Comparison of ENCODE assay signal across 1 cellular context in the genomic region with DNA sequence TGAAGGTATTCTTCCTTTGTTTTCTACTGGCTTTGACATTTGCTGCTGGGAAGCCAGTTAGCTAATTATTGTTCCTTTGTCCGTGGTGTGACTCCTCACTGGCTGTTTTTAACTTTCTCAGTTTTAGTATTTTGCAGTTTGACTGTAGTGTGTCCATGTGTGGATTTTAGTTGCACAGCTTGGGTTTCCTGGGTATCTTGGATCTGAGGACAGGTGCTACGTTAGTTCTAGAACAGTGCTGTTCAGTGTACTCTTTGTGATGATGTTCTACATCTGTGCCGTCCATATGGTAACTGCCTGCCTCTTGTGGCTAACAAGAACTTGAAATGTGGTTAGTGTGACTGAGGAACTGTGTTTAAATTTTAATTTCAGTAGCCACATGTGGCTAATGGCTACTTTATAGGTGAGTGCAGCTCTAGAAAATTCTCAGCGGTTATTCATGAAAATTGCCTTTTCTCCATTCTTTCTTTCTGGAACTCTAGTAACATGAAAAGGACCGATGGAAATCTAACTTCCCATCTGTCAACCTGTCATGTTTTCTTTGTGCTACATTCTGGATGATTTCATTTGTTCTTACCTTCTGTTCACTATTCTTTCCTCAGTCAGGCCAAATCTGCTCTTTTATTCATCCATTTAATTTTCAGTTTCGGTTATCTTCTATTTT.
TF ChIP-seq lines count a peak whose summit lies in the region.

No MANE protein-coding gene starts in this region.

TF ChIP-seq in K562, 482 proteins besides CTCF, POLR2A, EP300 and RAD21 (continued from another document and continues in another):
- TF ChIP-seq ZNF609 (CRISPR knock-in tag; IDR thresholded peaks at IDR 0.05; ENCODE audit: borderline replicate concordance) (no peak), KLF10 (CRISPR knock-in tag; IDR thresholded peaks at IDR 0.05) (no peak), MYBL2 (IDR thresholded peaks at IDR 0.05; ENCODE audit: low read depth) (0 out of 2 replicates have a peak, but pooled peaks have one; percentile 14), MYBL2 (CRISPR knock-in tag; IDR thresholded peaks at IDR 0.05; ENCODE audit: borderline replicate concordance) (no peak), ZNF551 (CRISPR knock-in tag; IDR thresholded peaks at IDR 0.05) (no peak), ZNF785 (CRISPR knock-in tag; IDR thresholded peaks at IDR 0.05) (no peak), ZNF592 (IDR thresholded peaks at IDR 0.05) (no peak), NFYB (IDR thresholded peaks at IDR 0.05; ENCODE audit: extremely low read depth, insufficient read length) (no peak), ZBTB2 (IDR thresholded peaks at IDR 0.05) (no peak), MAFK (IDR thresholded peaks at IDR 0.05; ENCODE audit: low read length) (no peak), EP400 (IDR thresholded peaks at IDR 0.05) (0 out of 2 replicates have a peak, but pooled peaks have one; percentile 3), ZNF324 (CRISPR knock-in tag; IDR thresholded peaks at IDR 0.05) (no peak), TCF3 (CRISPR knock-in tag; IDR thresholded peaks at IDR 0.05) (peak; percentile 44), ZBTB7A (IDR thresholded peaks at IDR 0.05; ENCODE audit: borderline replicate concordance, control insufficient read depth, low read depth, low read length) (no peak), TEAD1 (CRISPR knock-in tag; IDR thresholded peaks at IDR 0.05) (no peak), NR1H2 (CRISPR knock-in tag; IDR thresholded peaks at IDR 0.05) (no peak)
- TF ChIP-seq, protein P1, sequence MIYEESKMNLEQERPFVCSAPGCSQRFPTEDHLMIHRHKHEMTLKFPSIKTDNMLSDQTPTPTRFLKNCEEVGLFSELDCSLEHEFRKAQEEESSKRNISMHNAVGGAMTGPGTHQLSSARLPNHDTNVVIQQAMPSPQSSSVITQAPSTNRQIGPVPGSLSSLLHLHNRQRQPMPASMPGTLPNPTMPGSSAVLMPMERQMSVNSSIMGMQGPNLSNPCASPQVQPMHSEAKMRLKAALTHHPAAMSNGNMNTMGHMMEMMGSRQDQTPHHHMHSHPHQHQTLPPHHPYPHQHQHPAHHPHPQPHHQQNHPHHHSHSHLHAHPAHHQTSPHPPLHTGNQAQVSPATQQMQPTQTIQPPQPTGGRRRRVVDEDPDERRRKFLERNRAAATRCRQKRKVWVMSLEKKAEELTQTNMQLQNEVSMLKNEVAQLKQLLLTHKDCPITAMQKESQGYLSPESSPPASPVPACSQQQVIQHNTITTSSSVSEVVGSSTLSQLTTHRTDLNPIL (CRISPR knock-in tag; IDR thresholded peaks at IDR 0.05) = no peak
- TF ChIP-seq, protein P2, sequence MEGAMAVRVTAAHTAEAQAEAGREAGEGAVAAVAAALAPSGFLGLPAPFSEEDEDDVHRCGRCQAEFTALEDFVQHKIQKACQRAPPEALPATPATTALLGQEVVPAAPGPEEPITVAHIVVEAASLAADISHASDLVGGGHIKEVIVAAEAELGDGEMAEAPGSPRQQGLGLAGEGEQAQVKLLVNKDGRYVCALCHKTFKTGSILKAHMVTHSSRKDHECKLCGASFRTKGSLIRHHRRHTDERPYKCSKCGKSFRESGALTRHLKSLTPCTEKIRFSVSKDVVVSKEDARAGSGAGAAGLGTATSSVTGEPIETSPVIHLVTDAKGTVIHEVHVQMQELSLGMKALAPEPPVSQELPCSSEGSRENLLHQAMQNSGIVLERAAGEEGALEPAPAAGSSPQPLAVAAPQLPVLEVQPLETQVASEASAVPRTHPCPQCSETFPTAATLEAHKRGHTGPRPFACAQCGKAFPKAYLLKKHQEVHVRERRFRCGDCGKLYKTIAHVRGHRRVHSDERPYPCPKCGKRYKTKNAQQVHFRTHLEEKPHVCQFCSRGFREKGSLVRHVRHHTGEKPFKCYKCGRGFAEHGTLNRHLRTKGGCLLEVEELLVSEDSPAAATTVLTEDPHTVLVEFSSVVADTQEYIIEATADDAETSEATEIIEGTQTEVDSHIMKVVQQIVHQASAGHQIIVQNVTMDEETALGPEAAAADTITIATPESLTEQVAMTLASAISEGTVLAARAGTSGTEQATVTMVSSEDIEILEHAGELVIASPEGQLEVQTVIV (CRISPR knock-in tag; IDR thresholded peaks at IDR 0.05; ENCODE audit: borderline replicate concordance) = 0 out of 2 replicates have a peak, but pooled peaks have one; percentile 15
- TF ChIP-seq, protein P3, sequence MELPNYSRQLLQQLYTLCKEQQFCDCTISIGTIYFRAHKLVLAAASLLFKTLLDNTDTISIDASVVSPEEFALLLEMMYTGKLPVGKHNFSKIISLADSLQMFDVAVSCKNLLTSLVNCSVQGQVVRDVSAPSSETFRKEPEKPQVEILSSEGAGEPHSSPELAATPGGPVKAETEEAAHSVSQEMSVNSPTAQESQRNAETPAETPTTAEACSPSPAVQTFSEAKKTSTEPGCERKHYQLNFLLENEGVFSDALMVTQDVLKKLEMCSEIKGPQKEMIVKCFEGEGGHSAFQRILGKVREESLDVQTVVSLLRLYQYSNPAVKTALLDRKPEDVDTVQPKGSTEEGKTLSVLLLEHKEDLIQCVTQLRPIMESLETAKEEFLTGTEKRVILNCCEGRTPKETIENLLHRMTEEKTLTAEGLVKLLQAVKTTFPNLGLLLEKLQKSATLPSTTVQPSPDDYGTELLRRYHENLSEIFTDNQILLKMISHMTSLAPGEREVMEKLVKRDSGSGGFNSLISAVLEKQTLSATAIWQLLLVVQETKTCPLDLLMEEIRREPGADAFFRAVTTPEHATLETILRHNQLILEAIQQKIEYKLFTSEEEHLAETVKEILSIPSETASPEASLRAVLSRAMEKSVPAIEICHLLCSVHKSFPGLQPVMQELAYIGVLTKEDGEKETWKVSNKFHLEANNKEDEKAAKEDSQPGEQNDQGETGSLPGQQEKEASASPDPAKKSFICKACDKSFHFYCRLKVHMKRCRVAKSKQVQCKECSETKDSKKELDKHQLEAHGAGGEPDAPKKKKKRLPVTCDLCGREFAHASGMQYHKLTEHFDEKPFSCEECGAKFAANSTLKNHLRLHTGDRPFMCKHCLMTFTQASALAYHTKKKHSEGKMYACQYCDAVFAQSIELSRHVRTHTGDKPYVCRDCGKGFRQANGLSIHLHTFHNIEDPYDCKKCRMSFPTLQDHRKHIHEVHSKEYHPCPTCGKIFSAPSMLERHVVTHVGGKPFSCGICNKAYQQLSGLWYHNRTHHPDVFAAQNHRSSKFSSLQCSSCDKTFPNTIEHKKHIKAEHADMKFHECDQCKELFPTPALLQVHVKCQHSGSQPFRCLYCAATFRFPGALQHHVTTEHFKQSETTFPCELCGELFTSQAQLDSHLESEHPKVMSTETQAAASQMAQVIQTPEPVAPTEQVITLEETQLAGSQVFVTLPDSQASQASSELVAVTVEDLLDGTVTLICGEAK (IDR thresholded peaks at IDR 0.05) = no peak
- TF ChIP-seq, protein P3 (CRISPR knock-in tag; IDR thresholded peaks at IDR 0.05) = no peak
- TF ChIP-seq, protein P4, sequence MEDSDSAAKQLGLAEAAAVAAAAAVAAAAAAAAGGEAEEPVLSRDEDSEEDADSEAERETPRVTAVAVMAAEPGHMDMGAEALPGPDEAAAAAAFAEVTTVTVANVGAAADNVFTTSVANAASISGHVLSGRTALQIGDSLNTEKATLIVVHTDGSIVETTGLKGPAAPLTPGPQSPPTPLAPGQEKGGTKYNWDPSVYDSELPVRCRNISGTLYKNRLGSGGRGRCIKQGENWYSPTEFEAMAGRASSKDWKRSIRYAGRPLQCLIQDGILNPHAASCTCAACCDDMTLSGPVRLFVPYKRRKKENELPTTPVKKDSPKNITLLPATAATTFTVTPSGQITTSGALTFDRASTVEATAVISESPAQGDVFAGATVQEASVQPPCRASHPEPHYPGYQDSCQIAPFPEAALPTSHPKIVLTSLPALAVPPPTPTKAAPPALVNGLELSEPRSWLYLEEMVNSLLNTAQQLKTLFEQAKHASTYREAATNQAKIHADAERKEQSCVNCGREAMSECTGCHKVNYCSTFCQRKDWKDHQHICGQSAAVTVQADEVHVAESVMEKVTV (CRISPR knock-in tag; IDR thresholded peaks at IDR 0.05) = no peak
